16 cellular contexts compared by ENCODE assay signal in genomic region chr5:133994297-133994989, GRCh38. TPM values are rescaled to one million over a fixed set of nuclear protein-coding genes. Genes with fewer than 3 reads are reported as not detected.
DNase-seq lines count a peak whose midpoint lies in the region; ATAC-seq and TF ChIP-seq lines count a peak whose summit lies in the region.
"Had no signal": no experiment of that assay in that cellular context is flagged by ENCODE, and none has a peak within 500 bp of the region (broad histone marks: within the 10 kb centered on the region; RNA-seq: fewer than 3 reads in every experiment).

No MANE protein-coding gene starts in this region.

- H3K9me3 ChIP-seq in RWPE2 (ENCODE audit: severe bottlenecking) (no peaks in the 10 kb centered on the region), iPS-20b (ENCODE audit: insufficient read depth, low read depth, low read length) (no peaks in the 10 kb centered on the region), skeletal muscle satellite cell (replicated peaks; ENCODE audit: low read length) (no peaks in the 10 kb centered on the region)
- H3K9me3 ChIP-seq: body of pancreas, uterus had no signal

- H3K4me1 ChIP-seq in RWPE2 (ENCODE audit: insufficient read depth, poor library complexity, severe bottlenecking) (peaks cover 23% of the 10 kb centered on the region), iPS-20b (ENCODE audit: insufficient read depth, low read length) (peaks cover 24% of the 10 kb centered on the region; the same call in 1 of the 2 replicates), skeletal muscle satellite cell (ENCODE audit: control insufficient read depth, insufficient read depth, low read length) (peaks cover 51% of the 10 kb centered on the region)

- TF ChIP-seq CTCF in RWPE2 (IDR thresholded peaks at IDR 0.05; ENCODE audit: poor library complexity, severe bottlenecking) (no peak), coronary artery (IDR thresholded peaks at IDR 0.05) (no peak)

- no peaks in the 10 kb centered on the region for H3K27me3 ChIP-seq in RWPE2 (ENCODE audit: insufficient read depth, poor library complexity, severe bottlenecking)
- H3K27me3 ChIP-seq in iPS-20b (ENCODE audit: insufficient read depth, low read length): no peaks in the 10 kb centered on the region
- no peaks in the 10 kb centered on the region for H3K27me3 ChIP-seq in skeletal muscle satellite cell (ENCODE audit: control insufficient read depth, insufficient read depth, low read length)
- H3K27me3 ChIP-seq: body of pancreas, uterus had no signal

- 0 out of 2 replicates have a peak overlapping the region, but pooled peaks have one; percentile 6 for H3K9ac ChIP-seq in iPS-20b (ENCODE audit: low read depth, low read length)
- H3K9ac ChIP-seq in skeletal muscle satellite cell (ENCODE audit: low read depth, low read length): no peak overlapping the region
- H3K9ac ChIP-seq: KMS-11 had no signal

- peaks cover 25% of the 10 kb centered on the region for H3K4me1 Mint-ChIP-seq in activated CD8-positive, alpha-beta memory T cell treated with anti-CD3 and anti-CD28 coated beads, Interleukin-2, amount 10 ng/mL, durations not matched to agents 7 days and 5 days

- peaks cover 22% of the 10 kb centered on the region for H3K36me3 Mint-ChIP-seq in activated CD8-positive, alpha-beta memory T cell treated with anti-CD3 and anti-CD28 coated beads, Interleukin-2, amount 10 ng/mL, durations not matched to agents 7 days and 5 days

- H3K4me2 ChIP-seq in skeletal muscle satellite cell (ENCODE audit: low read length): peak overlapping the region; percentile 52
- H3K4me2 ChIP-seq: KMS-11 had no signal

- no peaks in the 10 kb centered on the region for H3K27me3 Mint-ChIP-seq in activated CD8-positive, alpha-beta memory T cell treated with anti-CD3 and anti-CD28 coated beads, Interleukin-2, amount 10 ng/mL, durations not matched to agents 7 days and 5 days

- H3K27ac Mint-ChIP-seq in activated CD8-positive, alpha-beta memory T cell treated with anti-CD3 and anti-CD28 coated beads, Interleukin-2, amount 10 ng/mL, durations not matched to agents 7 days and 5 days: peak overlapping the region; percentile 8

- H3K27ac ChIP-seq in RWPE2 (ENCODE audit: poor library complexity, severe bottlenecking) (no peak overlapping the region), iPS-20b (ENCODE audit: low read length) (no peak overlapping the region), coronary artery (no peak overlapping the region)
- H3K27ac ChIP-seq: KMS-11, SK-N-MC, uterus had no signal

- H3K4me3 Mint-ChIP-seq in activated CD8-positive, alpha-beta memory T cell treated with anti-CD3 and anti-CD28 coated beads, Interleukin-2, amount 10 ng/mL, durations not matched to agents 7 days and 5 days: no peak overlapping the region

- H3K4me3 ChIP-seq in RWPE2 (ENCODE audit: severe bottlenecking): no peak overlapping the region
- no peak overlapping the region for H3K4me3 ChIP-seq in iPS-20b (ENCODE audit: low read length)
- no peak overlapping the region for H3K4me3 ChIP-seq in skeletal muscle satellite cell (ENCODE audit: low read length)
- H3K4me3 ChIP-seq in coronary artery: no peak overlapping the region
- H3K4me3 ChIP-seq: body of pancreas, SK-N-MC, uterus had no signal

- DNase-seq in activated CD8-positive, alpha-beta memory T cell treated with anti-CD3 and anti-CD28 coated beads, Interleukin-2, amount 10 ng/mL, durations not matched to agents 7 days and 5 days: no peak
- DNase-seq in activated CD8-positive, alpha-beta memory T cell treated with anti-CD3 and anti-CD28 coated beads, Interleukin-2, amount 50 U/mL, for 4 hours: no peak
- DNase-seq in RWPE2 (ENCODE audit: low spot score) (peak; percentile 36), coronary artery (ENCODE audit: low spot score) (no peak), D341Med (ENCODE audit: low spot score) (no peak)
- DNase-seq: body of pancreas; NCI-H187 treated with DMSO at 0.1 percent for 48 hours; nucleus accumbens; stimulated activated CD4-positive, alpha-beta T cell treated with anti-CD3 and anti-CD28 coated beads, Interleukin-15, amount 100 ng/mL, for 24 hours; uterus had no signal

- peaks cover 44% of the 10 kb centered on the region for H3K36me3 ChIP-seq in RWPE2 (ENCODE audit: low read depth)
- H3K36me3 ChIP-seq in iPS-20b (ENCODE audit: insufficient read depth, low read depth, low read length): peaks cover 23% of the 10 kb centered on the region
- H3K36me3 ChIP-seq in skeletal muscle satellite cell (ENCODE audit: insufficient read depth, low read length): peaks cover 20% of the 10 kb centered on the region
- H3K36me3 ChIP-seq: uterus had no signal

- CTCF ChIA-PET in activated CD8-positive, alpha-beta memory T cell treated with anti-CD3 and anti-CD28 coated beads, Interleukin-2, amount 10 ng/mL, durations not matched to agents 7 days and 5 days (lab: Charles Lee): interaction anchor here (1.1 to 2.2 kb wide), 2 partner anchors 9 to 45 kb away, joined by 3 to 8 read pairs; no protein-coding TSS in a partner anchor

- ATAC-seq in activated CD8-positive, alpha-beta memory T cell treated with anti-CD3 and anti-CD28 coated beads, Interleukin-2, amount 10 ng/mL, durations not matched to agents 7 days and 5 days: no peak
- no peak for ATAC-seq in RWPE2 (ENCODE audit: low read depth)
- no peak for ATAC-seq in HG02885 (IDR thresholded peaks at IDR 0.05; ENCODE audit: poor library complexity, unreplicated experiment)
- ATAC-seq: body of pancreas had no signal

- H3K9me3 Mint-ChIP-seq in activated CD8-positive, alpha-beta memory T cell treated with anti-CD3 and anti-CD28 coated beads, Interleukin-2, amount 10 ng/mL, durations not matched to agents 7 days and 5 days (ENCODE audit: low read depth): no peaks in the 10 kb centered on the region
- H3K9me3 Mint-ChIP-seq: activated T-helper 2 cell treated with anti-CD3 and anti-CD28 coated beads, Interferon-gamma antibody, Interleukin-2, Interleukin-4, amounts not matched to agents 10 μg/mL and 5 μg/mL and 100 μg/mL, durations not matched to agents 14 hours and 24 hours and 36 hours had no signal

RNA-seq across cellular contexts. Expression of gene VDAC1, which starts 10.3 kb away (rescaled TPM):
- total RNA-seq in activated CD8-positive, alpha-beta memory T cell treated with anti-CD3 and anti-CD28 coated beads, Interleukin-2, amount 10 ng/mL, durations not matched to agents 7 days and 5 days: 100 to 1,000 TPM; 204 to 258 TPM
- 462 and 516 TPM in 2 replicates for total RNA-seq in skeletal muscle satellite cell (2012; rRNA removed)

RNA-seq across cellular contexts. Expression of gene C5orf15, which starts 26.0 kb away (rescaled TPM):
- total RNA-seq in activated CD8-positive, alpha-beta memory T cell treated with anti-CD3 and anti-CD28 coated beads, Interleukin-2, amount 10 ng/mL, durations not matched to agents 7 days and 5 days: 10 to 100 TPM; 20.9 to 25.7 TPM
- total RNA-seq in skeletal muscle satellite cell (2012; rRNA removed): 49.8 and 51.0 TPM in 2 replicates
